Comparison of ENCODE assay signal across 25 cellular contexts in genomic region chr20:32741151-32741550, GRCh38. TPM values are rescaled to one million over a fixed set of nuclear protein-coding genes. Genes with fewer than 3 reads are reported as not detected.
DNase-seq lines count a peak whose midpoint lies in the region; ATAC-seq and TF ChIP-seq lines count a peak whose summit lies in the region.
"Had no signal": no experiment of that assay in that cellular context is flagged by ENCODE, and none has a peak within 500 bp of the region (broad histone marks: within the 10 kb centered on the region; RNA-seq: fewer than 3 reads in every experiment).

No MANE protein-coding gene starts in this region.

- no peak overlapping the region for H2AFZ ChIP-seq in SK-N-SH (ENCODE audit: low read depth)
- H2AFZ ChIP-seq: GM23248 had no signal

- POLR2A ChIA-PET in WTC11 (lab: Charles Lee) = interaction anchor here (1.0 kb wide), 1 partner anchor 38 kb away, joined by 3 read pairs; no protein-coding TSS in a partner anchor
- POLR2A ChIA-PET in SK-N-SH (lab: Yijun Ruan, JAX) = no interaction called here

- peak overlapping the region; percentile 99 for H3K4me3 Mint-ChIP-seq in T-helper 2 cell treated with Interferon-gamma antibody and Interleukin-4, amounts not matched to agents 5 μg/mL and 100 μg/mL, for 36 hours
- no peak overlapping the region for H3K4me3 Mint-ChIP-seq in stimulated activated naive CD8-positive, alpha-beta T cell treated with anti-CD3 and anti-CD28 coated beads, Interleukin-15, Interleukin-2, amounts not matched to agents 100 ng/mL and 50 ng/mL, for 24 hours
- no peak overlapping the region for H3K4me3 Mint-ChIP-seq in WTC11

- H4K20me1 ChIP-seq in SK-N-SH (ENCODE audit: insufficient read depth) = no peaks in the 10 kb centered on the region

- H3K4me1 Mint-ChIP-seq in T-helper 2 cell treated with Interferon-gamma antibody and Interleukin-4, amounts not matched to agents 5 μg/mL and 100 μg/mL, for 36 hours (ENCODE audit: low read depth) = peaks cover 40% of the 10 kb centered on the region
- peaks cover 70% of the 10 kb centered on the region for H3K4me1 Mint-ChIP-seq in stimulated activated naive CD8-positive, alpha-beta T cell treated with anti-CD3 and anti-CD28 coated beads, Interleukin-15, Interleukin-2, amounts not matched to agents 100 ng/mL and 50 ng/mL, for 24 hours (ENCODE audit: low read depth)
- H3K4me1 Mint-ChIP-seq in WTC11 = peaks cover 31% of the 10 kb centered on the region

- no peak overlapping the region for H3K4me3 ChIP-seq in SK-N-SH (ENCODE audit: low read depth in 2 of 2, low read length in 1 of 2)
- H3K4me3 ChIP-seq: GM23248 had no signal

- H3K4me1 ChIP-seq in SK-N-SH (ENCODE audit: control insufficient read depth in 1 of 2, insufficient read depth in 2 of 2, low read depth in 1 of 2, low read length in 1 of 2) = peaks cover 11 to 13% of the 10 kb centered on the region in 2 experiments; a peak in 1 of 4 replicates

- TF ChIP-seq EP300 in SK-N-SH (IDR thresholded peaks at IDR 0.05; ENCODE audit: borderline replicate concordance in 1 of 2, low read depth in 1 of 2, low read length in 1 of 2) = no peak

- no peaks in the 10 kb centered on the region for H3K9me3 Mint-ChIP-seq in T-helper 2 cell treated with Interferon-gamma antibody and Interleukin-4, amounts not matched to agents 5 μg/mL and 100 μg/mL, for 36 hours
- no peaks in the 10 kb centered on the region for H3K9me3 Mint-ChIP-seq in stimulated activated naive CD8-positive, alpha-beta T cell treated with anti-CD3 and anti-CD28 coated beads, Interleukin-15, Interleukin-2, amounts not matched to agents 100 ng/mL and 50 ng/mL, for 24 hours
- no peaks in the 10 kb centered on the region for H3K9me3 Mint-ChIP-seq in WTC11

- no peak for DNase-seq in T-helper 2 cell treated with Interferon-gamma antibody and Interleukin-4, amounts not matched to agents 5 μg/mL and 100 μg/mL, for 36 hours (ENCODE audit: low spot score)
- DNase-seq in T-helper 2 cell = no peak
- DNase-seq in stimulated activated naive CD8-positive, alpha-beta T cell treated with anti-CD3 and anti-CD28 coated beads, Interleukin-15, Interleukin-2, amounts not matched to agents 100 U/mL and 50 U/mL, for 24 hours = no peak
- no peak for DNase-seq in WTC11 (ENCODE audit: low spot score)
- DNase-seq in HuH-7 (ENCODE audit: low spot score) = no peak
- DNase-seq in SK-N-SH = no peak
- DNase-seq: COR-L47, GM23248, HCEC 1CT, Karpas-422, NCI-H1092 treated with DMSO at 0.1 percent for 48 hours, NCI-H1436, NCI-H187, NCI-H2081 treated with DMSO at 0.1 percent for 48 hours, NCI-H2171, NCI-H226, NCI-H510A, NCI-H69, SHP77 had no signal

- H3K27ac ChIP-seq in SK-N-SH (ENCODE audit: low read depth in 2 of 2, low read length in 1 of 2) = no peak overlapping the region
- H3K27ac ChIP-seq: C4-2B, GM23248, RWPE1 had no signal

- peaks cover 14% of the 10 kb centered on the region for H3K36me3 Mint-ChIP-seq in T-helper 2 cell treated with Interferon-gamma antibody and Interleukin-4, amounts not matched to agents 5 μg/mL and 100 μg/mL, for 36 hours (ENCODE audit: low read depth)
- no peaks in the 10 kb centered on the region for H3K36me3 Mint-ChIP-seq in stimulated activated naive CD8-positive, alpha-beta T cell treated with anti-CD3 and anti-CD28 coated beads, Interleukin-15, Interleukin-2, amounts not matched to agents 100 ng/mL and 50 ng/mL, for 24 hours (ENCODE audit: low read depth)
- H3K36me3 Mint-ChIP-seq in WTC11 = peaks cover 6% of the 10 kb centered on the region

- 93% methylated on average over 5 of the region's 5 CpGs for WGBS in SK-N-SH (ENCODE audit: low lambda C conversion rate)

- H3K27me3 ChIP-seq in SK-N-SH (ENCODE audit: insufficient read depth) = no peaks in the 10 kb centered on the region

- CTCF ChIA-PET in WTC11 (lab: Charles Lee) (interaction anchor here (5.9 kb wide), 1 partner anchor 38 kb away, joined by 63 read pairs; no protein-coding TSS in a partner anchor), SK-N-SH (lab: Yijun Ruan, JAX) (no interaction called here)

- H3K9ac ChIP-seq in SK-N-SH = no peak overlapping the region
- H3K9ac ChIP-seq: GM23248 had no signal

- H3K79me2 ChIP-seq in SK-N-SH (ENCODE audit: insufficient read depth) = peaks cover 62% of the 10 kb centered on the region

- H3K9me3 ChIP-seq in SK-N-SH = no peaks in the 10 kb centered on the region

- H3K4me2 ChIP-seq in SK-N-SH = no peak overlapping the region

- peaks cover 0 to under 1% of the 10 kb centered on the region in 2 experiments for H3K36me3 ChIP-seq in SK-N-SH (replicated peaks in 1 of 2; ENCODE audit: control insufficient read depth in 1 of 2, insufficient read depth in 2 of 2, low read length in 1 of 2)

- peaks cover 26% of the 10 kb centered on the region for H3F3A ChIP-seq in SK-N-SH (replicated peaks; ENCODE audit: insufficient read depth)

- TF ChIP-seq CTCF in WTC11 (IDR thresholded peaks at IDR 0.05) = no peak
- no peak for TF ChIP-seq CTCF in SK-N-SH (IDR thresholded peaks at IDR 0.05)

- no peak overlapping the region for H3K27ac Mint-ChIP-seq in T-helper 2 cell treated with Interferon-gamma antibody and Interleukin-4, amounts not matched to agents 5 μg/mL and 100 μg/mL, for 36 hours
- H3K27ac Mint-ChIP-seq in stimulated activated naive CD8-positive, alpha-beta T cell treated with anti-CD3 and anti-CD28 coated beads, Interleukin-15, Interleukin-2, amounts not matched to agents 100 ng/mL and 50 ng/mL, for 24 hours = peak overlapping the region; percentile 33
- no peak overlapping the region for H3K27ac Mint-ChIP-seq in WTC11
- H3K27ac Mint-ChIP-seq: B cell had no signal

- no peak for TF ChIP-seq RAD21 in SK-N-SH (IDR thresholded peaks at IDR 0.05; ENCODE audit: low read length)

- no peak for ATAC-seq in stimulated activated naive CD8-positive, alpha-beta T cell treated with anti-CD3 and anti-CD28 coated beads, Interleukin-15, Interleukin-2, amounts not matched to agents 100 U/mL and 50 U/mL, for 24 hours
- no peak for ATAC-seq in WTC11
- ATAC-seq in HG03097 (IDR thresholded peaks at IDR 0.05; ENCODE audit: low FRiP score, unreplicated experiment) = no peak
- ATAC-seq: Panc1 had no signal

- H3K27me3 Mint-ChIP-seq in T-helper 2 cell treated with Interferon-gamma antibody and Interleukin-4, amounts not matched to agents 5 μg/mL and 100 μg/mL, for 36 hours (ENCODE audit: low read depth) = no peaks in the 10 kb centered on the region
- H3K27me3 Mint-ChIP-seq in stimulated activated naive CD8-positive, alpha-beta T cell treated with anti-CD3 and anti-CD28 coated beads, Interleukin-15, Interleukin-2, amounts not matched to agents 100 ng/mL and 50 ng/mL, for 24 hours = no peaks in the 10 kb centered on the region
- H3K27me3 Mint-ChIP-seq in WTC11 (ENCODE audit: low read depth) = no peaks in the 10 kb centered on the region
- H3K27me3 Mint-ChIP-seq: B cell had no signal

- H3K9me2 ChIP-seq in SK-N-SH = no peaks in the 10 kb centered on the region

TF ChIP-seq in SK-N-SH, 30 proteins besides CTCF, POLR2A, EP300 and RAD21 (continues in another document):
- no peak for TF ChIP-seq TAF1 (IDR thresholded peaks at IDR 0.05; ENCODE audit: borderline replicate concordance, low read depth, low read length)
- no peak for TF ChIP-seq IRF3 (IDR thresholded peaks at IDR 0.05; ENCODE audit: low read depth, low read length)
- no peak for TF ChIP-seq SMC3 (IDR thresholded peaks at IDR 0.05; ENCODE audit: low read depth, low read length)
- no peak for TF ChIP-seq NFIC (IDR thresholded peaks at IDR 0.05; ENCODE audit: borderline replicate concordance)
- TF ChIP-seq PBX3 (IDR thresholded peaks at IDR 0.05) = no peak
- no peak for TF ChIP-seq POLR2AphosphoS5 (IDR thresholded peaks at IDR 0.05; ENCODE audit: low read depth, low read length)
- no peak for TF ChIP-seq ZBTB33 (IDR thresholded peaks at IDR 0.05; ENCODE audit: borderline replicate concordance, low read depth)

RNA-seq across cellular contexts. Expression of gene COMMD7, which starts 2.1 kb away (rescaled TPM):
- total RNA-seq in WTC11 (2021) = 41.8 to 42.4 TPM (median 42.3 TPM) in 3 replicates
- 38.0 and 46.0 TPM in 2 replicates for polyA plus RNA-seq in SK-N-SH (2012; rRNA removed)
- polyA plus RNA-seq in SK-N-SH (2012; cell fraction: cytosol; rRNA removed) = 39.3 and 44.2 TPM in 2 replicates
- 26.1 and 28.1 TPM in 2 replicates for polyA plus RNA-seq in SK-N-SH (2012; cell fraction: nucleus; rRNA removed)

RNA-seq across cellular contexts. Expression of gene DNMT3B, which starts 21.0 kb away (rescaled TPM):
- total RNA-seq in WTC11 (2021) = 638 to 682 TPM (median 641 TPM) in 3 replicates
- polyA plus RNA-seq in SK-N-SH (2012; rRNA removed) = 2.2 and 2.4 TPM in 2 replicates
- 1.2 and 1.8 TPM in 2 replicates for polyA plus RNA-seq in SK-N-SH (2012; cell fraction: cytosol; rRNA removed)
- polyA plus RNA-seq in SK-N-SH (2012; cell fraction: nucleus; rRNA removed) = 7.0 and 8.3 TPM in 2 replicates
